Comparison of ENCODE assay signal across 22 cellular contexts in genomic region chr11:59553323-59553722, GRCh38. TPM values are rescaled to one million over a fixed set of nuclear protein-coding genes. Genes with fewer than 3 reads are reported as not detected.
"Had no signal": no experiment of that assay in that cellular context is flagged by ENCODE, and none has a peak within 500 bp of the region (broad histone marks: within the 10 kb centered on the region; RNA-seq: fewer than 3 reads in every experiment).

No MANE protein-coding gene starts in this region.

- H3K4me3 Mint-ChIP-seq: activated B cell treated with CpG ODN at 0.5 μM for 24 hours; activated CD4-positive, alpha-beta T cell treated with anti-CD3 and anti-CD28 coated beads, Interleukin-2, amount 10 ng/mL, durations not matched to agents 7 days and 5 days; activated naive CD8-positive, alpha-beta T cell treated with anti-CD3 and anti-CD28 coated beads, Interleukin-2, amount 10 ng/mL, durations not matched to agents 7 days and 5 days had no signal

- H3K27ac Mint-ChIP-seq: activated CD4-positive, alpha-beta T cell treated with anti-CD3 and anti-CD28 coated beads, Interleukin-2, amount 10 ng/mL, durations not matched to agents 7 days and 5 days; activated naive CD8-positive, alpha-beta T cell treated with anti-CD3 and anti-CD28 coated beads, Interleukin-2, amount 10 ng/mL, durations not matched to agents 7 days and 5 days had no signal

- FAIRE-seq: TTC549 had no signal

- DNase-seq: activated B cell treated with CpG ODN at 0.5 μM for 24 hours; activated CD4-positive, alpha-beta T cell treated with anti-CD3 and anti-CD28 coated beads, Interleukin-2, amount 10 ng/mL, durations not matched to agents 7 days and 5 days; activated naive CD4-positive, alpha-beta T cell; activated naive CD8-positive, alpha-beta T cell treated with anti-CD3 and anti-CD28 coated beads, Interleukin-2, amount 10 ng/mL, durations not matched to agents 7 days and 5 days; anterior cingulate cortex; dermis blood vessel endothelial cell; effector memory CD8-positive, alpha-beta T cell; foreskin melanocyte; mesendoderm; sigmoid colon; stimulated activated CD4-positive, alpha-beta T cell treated with anti-CD3 and anti-CD28 coated beads, Interleukin-1b, Interleukin-23, amount 100 ng/mL, for 48 hours; stomach had no signal

- H3K27ac ChIP-seq: epithelial cell of prostate had no signal

- H3K9me3 Mint-ChIP-seq: activated B cell treated with CpG ODN at 0.5 μM for 24 hours; activated CD4-positive, alpha-beta T cell treated with anti-CD3 and anti-CD28 coated beads, Interleukin-2, amount 10 ng/mL, durations not matched to agents 7 days and 5 days; activated naive CD8-positive, alpha-beta T cell treated with anti-CD3 and anti-CD28 coated beads, Interleukin-2, amount 10 ng/mL, durations not matched to agents 7 days and 5 days; effector memory CD8-positive, alpha-beta T cell had no signal

- H3K27me3 Mint-ChIP-seq: activated B cell treated with CpG ODN at 0.5 μM for 24 hours; effector memory CD8-positive, alpha-beta T cell had no signal

- H3K4me3 ChIP-seq: sigmoid colon, stomach, thoracic aorta had no signal

- H3K9me3 ChIP-seq: sigmoid colon, stomach, thoracic aorta had no signal

- H3K27me3 ChIP-seq: sigmoid colon, stomach had no signal

- H3K36me3 Mint-ChIP-seq: activated naive CD8-positive, alpha-beta T cell treated with anti-CD3 and anti-CD28 coated beads, Interleukin-2, amount 10 ng/mL, durations not matched to agents 7 days and 5 days had no signal

- H3K36me3 ChIP-seq: sigmoid colon, stomach, thoracic aorta had no signal

RNA-seq across cellular contexts. Expression of gene OR4D9, which starts 42.0 kb away (rescaled TPM):
- total RNA-seq: activated B cell treated with CpG ODN at 0.5 μM for 24 hours; activated CD4-positive, alpha-beta T cell treated with anti-CD3 and anti-CD28 coated beads, Interleukin-2, amount 10 ng/mL, durations not matched to agents 7 days and 5 days; activated naive CD8-positive, alpha-beta T cell treated with anti-CD3 and anti-CD28 coated beads, Interleukin-2, amount 10 ng/mL, durations not matched to agents 7 days and 5 days; cerebellum; dermis blood vessel endothelial cell; fibroblast of lung; lower leg skin; osteocyte; sigmoid colon; T-helper 2 cell treated with Interferon-gamma antibody and Interleukin-4, amounts not matched to agents 100 ng/mL and 5 ng/mL, for 36 hours; thoracic aorta; urinary bladder had no signal
- polyA plus RNA-seq: fibroblast of lung, neural cell, sigmoid colon, stomach, urinary bladder had no signal

RNA-seq across cellular contexts. Expression of gene OR4D11, which starts 49.9 kb away (rescaled TPM):
- total RNA-seq: activated B cell treated with CpG ODN at 0.5 μM for 24 hours; activated CD4-positive, alpha-beta T cell treated with anti-CD3 and anti-CD28 coated beads, Interleukin-2, amount 10 ng/mL, durations not matched to agents 7 days and 5 days; activated naive CD8-positive, alpha-beta T cell treated with anti-CD3 and anti-CD28 coated beads, Interleukin-2, amount 10 ng/mL, durations not matched to agents 7 days and 5 days; cerebellum; dermis blood vessel endothelial cell; fibroblast of lung; lower leg skin; osteocyte; sigmoid colon; stomach; T-helper 2 cell treated with Interferon-gamma antibody and Interleukin-4, amounts not matched to agents 100 ng/mL and 5 ng/mL, for 36 hours; thoracic aorta; urinary bladder had no signal
- polyA plus RNA-seq: fibroblast of lung, neural cell, sigmoid colon, stomach, urinary bladder had no signal
